Comparison of ENCODE assay signal across 2 cellular contexts in the genomic region with DNA sequence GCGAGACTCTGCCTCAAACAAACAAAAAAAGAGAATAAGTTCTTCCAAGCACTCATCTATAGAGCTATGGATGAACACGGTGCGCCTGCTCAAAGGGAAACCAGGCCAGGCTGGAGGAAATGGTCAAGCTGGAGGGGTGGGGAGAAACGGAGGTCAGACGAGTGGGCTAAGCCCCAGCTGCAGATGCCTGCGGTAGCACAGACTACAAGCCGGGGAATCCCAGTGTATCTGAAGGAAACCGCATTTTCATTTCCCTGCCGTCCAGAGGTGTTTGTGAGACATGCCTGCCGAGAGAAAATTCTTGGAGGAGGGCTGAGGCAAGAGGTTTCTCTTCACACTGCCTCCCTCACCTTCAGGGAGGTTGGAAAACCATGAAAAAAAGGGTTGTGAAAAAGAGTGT.
A peak's percentile ranks its signal among the peaks of the same experiment; 100 is the strongest.
TF ChIP-seq lines count a peak whose summit lies in the region.

No MANE protein-coding gene starts in this region.

TF ChIP-seq in IMR-90, 13 proteins besides CTCF, POLR2A, EP300 and RAD21:
- TF ChIP-seq, protein P1, sequence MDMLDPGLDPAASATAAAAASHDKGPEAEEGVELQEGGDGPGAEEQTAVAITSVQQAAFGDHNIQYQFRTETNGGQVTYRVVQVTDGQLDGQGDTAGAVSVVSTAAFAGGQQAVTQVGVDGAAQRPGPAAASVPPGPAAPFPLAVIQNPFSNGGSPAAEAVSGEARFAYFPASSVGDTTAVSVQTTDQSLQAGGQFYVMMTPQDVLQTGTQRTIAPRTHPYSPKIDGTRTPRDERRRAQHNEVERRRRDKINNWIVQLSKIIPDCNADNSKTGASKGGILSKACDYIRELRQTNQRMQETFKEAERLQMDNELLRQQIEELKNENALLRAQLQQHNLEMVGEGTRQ (IDR thresholded peaks at IDR 0.05; ENCODE audit: low read depth, low read length): no peak
- peak; percentile 51; the same call in 1 of the 2 replicates for TF ChIP-seq BHLHE40 (IDR thresholded peaks at IDR 0.05; ENCODE audit: low read depth, low read length)
- no peak for TF ChIP-seq CHD1 (IDR thresholded peaks at IDR 0.05; ENCODE audit: low read depth, low read length)
- TF ChIP-seq CEBPB (IDR thresholded peaks at IDR 0.05; ENCODE audit: low read depth, low read length): peak; percentile 23; the same call in 1 of the 2 replicates
- no peak for TF ChIP-seq RFX5 (IDR thresholded peaks at IDR 0.05; ENCODE audit: low read depth, low read length)
- TF ChIP-seq MAZ (IDR thresholded peaks at IDR 0.05; ENCODE audit: borderline replicate concordance, low read depth, low read length): peak; percentile 65; the same call in 1 of the 2 replicates
- TF ChIP-seq NFE2L2 (IDR thresholded peaks at IDR 0.05; ENCODE audit: low read depth, low read length): 0 out of 2 replicates have a peak, but pooled peaks have one; percentile 2
- peak; percentile 69; the same call in 1 of the 2 replicates for TF ChIP-seq FOS (IDR thresholded peaks at IDR 0.05; ENCODE audit: low read depth, low read length)
- TF ChIP-seq, protein P2, sequence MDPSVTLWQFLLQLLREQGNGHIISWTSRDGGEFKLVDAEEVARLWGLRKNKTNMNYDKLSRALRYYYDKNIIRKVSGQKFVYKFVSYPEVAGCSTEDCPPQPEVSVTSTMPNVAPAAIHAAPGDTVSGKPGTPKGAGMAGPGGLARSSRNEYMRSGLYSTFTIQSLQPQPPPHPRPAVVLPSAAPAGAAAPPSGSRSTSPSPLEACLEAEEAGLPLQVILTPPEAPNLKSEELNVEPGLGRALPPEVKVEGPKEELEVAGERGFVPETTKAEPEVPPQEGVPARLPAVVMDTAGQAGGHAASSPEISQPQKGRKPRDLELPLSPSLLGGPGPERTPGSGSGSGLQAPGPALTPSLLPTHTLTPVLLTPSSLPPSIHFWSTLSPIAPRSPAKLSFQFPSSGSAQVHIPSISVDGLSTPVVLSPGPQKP (IDR thresholded peaks at IDR 0.05; ENCODE audit: borderline replicate concordance, low read depth, low read length): no peak
- TF ChIP-seq RCOR1 (IDR thresholded peaks at IDR 0.05; ENCODE audit: insufficient replicate concordance, low read length): peak; percentile 68
- no peak for TF ChIP-seq SMC3 (IDR thresholded peaks at IDR 0.05; ENCODE audit: low read depth, low read length)

TF ChIP-seq in H1, 55 proteins besides CTCF, POLR2A, EP300 and RAD21:
- TF ChIP-seq JUND (IDR thresholded peaks at IDR 0.05; ENCODE audit: low read length) (no peak), TCF12 (IDR thresholded peaks at IDR 0.05; ENCODE audit: low read depth, low read length) (no peak), SP2 (IDR thresholded peaks at IDR 0.05; ENCODE audit: low read length) (no peak), SRF (IDR thresholded peaks at IDR 0.05; ENCODE audit: low read depth, low read length) (no peak), SP1 (IDR thresholded peaks at IDR 0.05; ENCODE audit: low read depth, low read length) (no peak), JUN (IDR thresholded peaks at IDR 0.05; ENCODE audit: low read depth, low read length) (no peak), GTF2F1 (IDR thresholded peaks at IDR 0.05; ENCODE audit: borderline replicate concordance, low read depth, low read length) (no peak), CTBP2 (IDR thresholded peaks at IDR 0.05; ENCODE audit: borderline replicate concordance, insufficient read depth, insufficient read length, low read length) (no peak), SAP30 (IDR thresholded peaks at IDR 0.05; ENCODE audit: insufficient read depth, insufficient replicate concordance, low read length) (no peak), YY1 (IDR thresholded peaks at IDR 0.05; ENCODE audit: low read depth, low read length) (no peak), CBX5 (IDR thresholded peaks at IDR 0.05; ENCODE audit: low read depth, low read length) (no peak), BCL11A (IDR thresholded peaks at IDR 0.05; ENCODE audit: low read depth in 2 of 2, low read length in 2 of 2) (no peak), KDM5A (IDR thresholded peaks at IDR 0.05; ENCODE audit: low read length) (no peak)
